Comparison of ENCODE assay signal across 26 cellular contexts in the genomic region with DNA sequence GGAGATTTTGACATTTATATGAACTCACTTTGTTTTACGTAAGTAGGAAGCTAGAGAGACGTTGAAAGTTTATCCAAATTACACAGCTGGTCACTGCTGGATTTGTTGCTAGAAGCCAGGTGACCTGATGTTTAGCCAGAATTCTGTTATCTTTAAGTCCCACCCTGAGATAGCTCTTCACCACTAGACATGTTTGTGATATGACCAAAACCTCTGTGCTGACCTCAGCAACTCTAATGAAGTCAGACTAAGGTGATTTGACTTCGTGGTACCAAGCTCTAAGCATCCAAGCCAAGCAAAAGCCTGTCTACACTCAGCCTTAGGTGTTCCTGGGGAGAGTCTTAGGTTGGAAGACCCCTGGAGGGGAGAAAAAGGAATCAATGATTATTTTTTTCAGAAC.
"Had no signal": no experiment of that assay in that cellular context is flagged by ENCODE, and none has a peak within 500 bp of the region (broad histone marks: within the 10 kb centered on the region; RNA-seq: fewer than 3 reads in every experiment).

No MANE protein-coding gene starts in this region.

- H3K27ac Mint-ChIP-seq: activated CD4-positive, alpha-beta memory T cell treated with anti-CD3 and anti-CD28 coated beads for 36 hours; activated CD4-positive, alpha-beta T cell treated with anti-CD3 and anti-CD28 coated beads, Interleukin-2, amount 10 ng/mL, durations not matched to agents 7 days and 5 days; activated naive CD4-positive, alpha-beta T cell treated with anti-CD3 and anti-CD28 coated beads for 36 hours; activated naive CD8-positive, alpha-beta T cell; activated T-helper 17 cell treated with anti-CD3 and anti-CD28 coated beads, Interleukin-2, amount 50 U/mL, for 72 hours; T-helper 1 cell treated with Interleukin-12 subunit alpha and Interleukin-12 subunit beta and Interleukin-4 antibody, amounts not matched to agents 30 μg/mL and 1 μg/mL, for 36 hours; WTC11 had no signal

- H3K27me3 Mint-ChIP-seq: activated CD4-positive, alpha-beta T cell treated with anti-CD3 and anti-CD28 coated beads, Interleukin-2, amount 10 ng/mL, durations not matched to agents 7 days and 5 days had no signal

- H3K27ac ChIP-seq: SJSA1 had no signal

- H3K4me1 Mint-ChIP-seq: activated CD4-positive, alpha-beta T cell treated with anti-CD3 and anti-CD28 coated beads, Interleukin-2, amount 10 ng/mL, durations not matched to agents 7 days and 5 days; activated T-helper 17 cell treated with anti-CD3 and anti-CD28 coated beads, Interleukin-2, amount 50 U/mL, for 72 hours; WTC11 had no signal

- H3K36me3 ChIP-seq: MG63, SJSA1 had no signal

- H3K9me3 ChIP-seq: MG63, SJSA1 had no signal

- DNase-seq: activated CD4-positive, alpha-beta memory T cell treated with anti-CD3 and anti-CD28 coated beads for 36 hours; activated CD4-positive, alpha-beta T cell treated with anti-CD3 and anti-CD28 coated beads, Interleukin-2, amount 10 ng/mL, durations not matched to agents 7 days and 5 days; activated CD4-positive, CD25-positive, alpha-beta regulatory T cell treated with anti-CD3 and anti-CD28 coated beads, Interleukin-2, amount 50 U/mL, for 72 hours; activated CD8-positive, alpha-beta memory T cell treated with anti-CD3 and anti-CD28 coated beads for 24 hours; activated gamma-delta T cell; activated naive CD4-positive, alpha-beta T cell treated with anti-CD3 and anti-CD28 coated beads for 36 hours; activated T-cell treated with anti-CD3 and anti-CD28 coated beads for 4 hours; activated T-cell treated with anti-CD3 and anti-CD28 coated beads, Interleukin-2, amount 50 U/mL, for 48 hours; cerebellar nuclear complex; KG1; MG63; NCI-H1105; NCI-H1436; NCI-H1694 treated with DMSO at 0.1 percent for 48 hours; NCI-H2029 treated with DMSO at 0.1 percent for 48 hours; NCI-H345; NCI-H510A; NCI-H69; PC-3; SHP77 had no signal

- H3K4me3 Mint-ChIP-seq: activated CD4-positive, alpha-beta memory T cell treated with anti-CD3 and anti-CD28 coated beads for 36 hours; activated CD4-positive, alpha-beta T cell treated with anti-CD3 and anti-CD28 coated beads, Interleukin-2, amount 10 ng/mL, durations not matched to agents 7 days and 5 days; activated naive CD4-positive, alpha-beta T cell treated with anti-CD3 and anti-CD28 coated beads for 36 hours; activated naive CD8-positive, alpha-beta T cell; activated T-helper 17 cell treated with anti-CD3 and anti-CD28 coated beads, Interleukin-2, amount 50 U/mL, for 72 hours; T-helper 1 cell treated with Interleukin-12 subunit alpha and Interleukin-12 subunit beta and Interleukin-4 antibody, amounts not matched to agents 30 μg/mL and 1 μg/mL, for 36 hours; WTC11 had no signal

- FAIRE-seq: RCC 7860 had no signal

- H3K36me3 Mint-ChIP-seq: activated CD4-positive, alpha-beta memory T cell treated with anti-CD3 and anti-CD28 coated beads for 36 hours; activated naive CD8-positive, alpha-beta T cell had no signal

- H3K4me3 ChIP-seq: MG63, SJSA1 had no signal

- H3K27me3 ChIP-seq: MG63, SJSA1 had no signal

- ATAC-seq: activated T-helper 17 cell treated with anti-CD3 and anti-CD28 coated beads, Interleukin-2, amount 50 U/mL, for 72 hours; PC-3; WTC11 had no signal
